3 cellular contexts compared by ENCODE assay signal in the genomic region with DNA sequence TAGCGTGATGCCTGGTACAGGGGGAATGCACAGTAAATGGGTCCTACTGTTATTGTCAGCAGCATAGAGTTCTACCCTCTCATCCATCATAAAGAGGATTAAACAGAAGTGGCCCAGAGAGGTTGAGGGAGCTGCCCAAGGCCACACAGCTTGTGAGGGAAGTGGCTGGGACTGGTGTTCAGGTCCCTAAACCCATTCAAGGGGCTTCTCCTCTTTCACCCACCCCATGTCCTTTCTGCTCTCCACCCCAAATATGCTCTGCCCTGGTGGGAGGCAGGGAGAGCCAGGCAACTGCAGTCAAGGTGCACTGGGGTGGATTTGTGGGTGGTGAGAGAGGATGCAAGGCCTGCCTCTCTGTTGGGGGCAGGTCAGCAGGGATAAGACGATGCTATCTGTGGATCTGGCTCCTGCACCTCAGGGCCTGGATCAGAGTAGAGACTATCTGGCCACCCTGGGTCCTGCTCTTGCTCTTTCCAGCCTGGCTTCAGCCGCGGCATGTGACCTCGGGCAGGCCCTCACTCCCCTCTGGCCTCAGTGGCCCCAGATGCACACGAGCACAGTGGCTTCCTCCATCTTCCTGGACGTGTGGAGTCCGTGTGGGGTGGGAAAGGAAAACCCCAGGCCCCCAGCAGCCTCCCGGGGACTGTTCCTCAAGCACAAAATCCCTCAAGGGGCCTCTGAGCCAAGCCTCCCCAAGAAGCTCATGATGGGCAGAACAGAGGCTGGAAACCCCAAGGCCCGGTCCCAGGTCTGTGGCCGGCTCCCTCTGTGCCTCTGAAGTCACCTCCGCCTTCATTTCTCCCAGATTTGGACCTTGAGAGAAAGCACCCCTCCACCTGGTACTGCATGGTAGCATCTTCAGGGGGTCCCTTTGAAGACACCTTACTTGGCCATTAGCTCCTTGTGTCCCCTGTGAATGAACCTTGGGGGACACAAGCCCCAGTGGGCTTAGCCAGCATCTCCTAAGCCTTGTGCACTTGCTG.
TF ChIP-seq lines count a peak whose summit lies in the region.

No MANE protein-coding gene starts in this region.

TF ChIP-seq in HEK293, 187 proteins besides CTCF, POLR2A, EP300 and RAD21 (continues in another document):
- TF ChIP-seq ZNF292 (tag by site-specific recombination; IDR thresholded peaks at IDR 0.05; ENCODE audit: borderline replicate concordance, low read depth) (no peak), ZNF785 (tag by site-specific recombination; IDR thresholded peaks at IDR 0.05) (no peak), ZNF341 (tag by site-specific recombination; IDR thresholded peaks at IDR 0.05; ENCODE audit: low read depth) (no peak), GLIS1 (tag by site-specific recombination; IDR thresholded peaks at IDR 0.05) (peak; percentile 36), HOXA7 (CRISPR knock-in tag; IDR thresholded peaks at IDR 0.05; ENCODE audit: borderline replicate concordance) (no peak)
- TF ChIP-seq, protein P1, sequence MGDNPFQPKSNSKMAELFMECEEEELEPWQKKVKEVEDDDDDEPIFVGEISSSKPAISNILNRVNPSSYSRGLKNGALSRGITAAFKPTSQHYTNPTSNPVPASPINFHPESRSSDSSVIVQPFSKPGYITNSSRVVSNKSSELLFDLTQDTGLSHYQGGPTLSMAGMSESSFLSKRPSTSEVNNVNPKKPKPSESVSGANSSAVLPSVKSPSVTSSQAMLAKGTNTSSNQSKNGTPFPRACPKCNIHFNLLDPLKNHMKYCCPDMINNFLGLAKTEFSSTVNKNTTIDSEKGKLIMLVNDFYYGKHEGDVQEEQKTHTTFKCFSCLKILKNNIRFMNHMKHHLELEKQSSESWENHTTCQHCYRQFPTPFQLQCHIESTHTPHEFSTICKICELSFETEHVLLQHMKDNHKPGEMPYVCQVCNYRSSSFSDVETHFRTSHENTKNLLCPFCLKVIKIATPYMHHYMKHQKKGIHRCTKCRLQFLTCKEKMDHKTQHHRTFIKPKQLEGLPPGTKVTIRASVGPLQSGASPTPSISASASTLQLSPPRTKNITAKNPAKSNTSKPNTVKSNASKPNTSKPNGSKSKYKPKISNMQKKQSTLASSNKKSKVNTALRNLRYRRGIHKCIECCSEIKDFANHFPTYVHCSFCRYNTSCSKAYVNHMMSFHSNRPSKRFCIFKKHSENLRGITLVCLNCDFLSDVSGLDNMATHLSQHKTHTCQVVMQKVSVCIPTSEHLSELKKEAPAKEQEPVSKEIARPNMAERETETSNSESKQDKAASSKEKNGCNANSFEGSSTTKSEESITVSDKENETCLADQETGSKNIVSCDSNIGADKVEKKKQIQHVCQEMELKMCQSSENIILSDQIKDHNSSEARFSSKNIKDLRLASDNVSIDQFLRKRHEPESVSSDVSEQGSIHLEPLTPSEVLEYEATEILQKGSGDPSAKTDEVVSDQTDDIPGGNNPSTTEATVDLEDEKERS (tag by site-specific recombination; IDR thresholded peaks at IDR 0.05), result no peak
- TF ChIP-seq, protein P2, sequence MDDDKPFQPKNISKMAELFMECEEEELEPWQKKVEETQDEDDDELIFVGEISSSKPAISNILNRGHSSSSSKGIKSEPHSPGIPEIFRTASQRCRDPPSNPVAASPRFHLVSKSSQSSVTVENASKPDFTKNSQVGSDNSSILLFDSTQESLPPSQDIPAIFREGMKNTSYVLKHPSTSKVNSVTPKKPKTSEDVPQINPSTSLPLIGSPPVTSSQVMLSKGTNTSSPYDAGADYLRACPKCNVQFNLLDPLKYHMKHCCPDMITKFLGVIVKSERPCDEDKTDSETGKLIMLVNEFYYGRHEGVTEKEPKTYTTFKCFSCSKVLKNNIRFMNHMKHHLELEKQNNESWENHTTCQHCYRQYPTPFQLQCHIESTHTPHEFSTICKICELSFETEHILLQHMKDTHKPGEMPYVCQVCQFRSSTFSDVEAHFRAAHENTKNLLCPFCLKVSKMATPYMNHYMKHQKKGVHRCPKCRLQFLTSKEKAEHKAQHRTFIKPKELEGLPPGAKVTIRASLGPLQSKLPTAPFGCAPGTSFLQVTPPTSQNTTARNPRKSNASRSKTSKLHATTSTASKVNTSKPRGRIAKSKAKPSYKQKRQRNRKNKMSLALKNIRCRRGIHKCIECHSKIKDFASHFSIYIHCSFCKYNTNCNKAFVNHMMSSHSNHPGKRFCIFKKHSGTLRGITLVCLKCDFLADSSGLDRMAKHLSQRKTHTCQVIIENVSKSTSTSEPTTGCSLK (tag by site-specific recombination; IDR thresholded peaks at IDR 0.05), result no peak
- TF ChIP-seq, protein P3, sequence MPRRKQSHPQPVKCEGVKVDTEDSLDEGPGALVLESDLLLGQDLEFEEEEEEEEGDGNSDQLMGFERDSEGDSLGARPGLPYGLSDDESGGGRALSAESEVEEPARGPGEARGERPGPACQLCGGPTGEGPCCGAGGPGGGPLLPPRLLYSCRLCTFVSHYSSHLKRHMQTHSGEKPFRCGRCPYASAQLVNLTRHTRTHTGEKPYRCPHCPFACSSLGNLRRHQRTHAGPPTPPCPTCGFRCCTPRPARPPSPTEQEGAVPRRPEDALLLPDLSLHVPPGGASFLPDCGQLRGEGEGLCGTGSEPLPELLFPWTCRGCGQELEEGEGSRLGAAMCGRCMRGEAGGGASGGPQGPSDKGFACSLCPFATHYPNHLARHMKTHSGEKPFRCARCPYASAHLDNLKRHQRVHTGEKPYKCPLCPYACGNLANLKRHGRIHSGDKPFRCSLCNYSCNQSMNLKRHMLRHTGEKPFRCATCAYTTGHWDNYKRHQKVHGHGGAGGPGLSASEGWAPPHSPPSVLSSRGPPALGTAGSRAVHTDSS (tag by site-specific recombination; IDR thresholded peaks at IDR 0.05), result no peak

TF ChIP-seq in HepG2, 621 proteins besides CTCF, POLR2A, EP300 and RAD21 (continues in another document):
- TF ChIP-seq, protein P4, sequence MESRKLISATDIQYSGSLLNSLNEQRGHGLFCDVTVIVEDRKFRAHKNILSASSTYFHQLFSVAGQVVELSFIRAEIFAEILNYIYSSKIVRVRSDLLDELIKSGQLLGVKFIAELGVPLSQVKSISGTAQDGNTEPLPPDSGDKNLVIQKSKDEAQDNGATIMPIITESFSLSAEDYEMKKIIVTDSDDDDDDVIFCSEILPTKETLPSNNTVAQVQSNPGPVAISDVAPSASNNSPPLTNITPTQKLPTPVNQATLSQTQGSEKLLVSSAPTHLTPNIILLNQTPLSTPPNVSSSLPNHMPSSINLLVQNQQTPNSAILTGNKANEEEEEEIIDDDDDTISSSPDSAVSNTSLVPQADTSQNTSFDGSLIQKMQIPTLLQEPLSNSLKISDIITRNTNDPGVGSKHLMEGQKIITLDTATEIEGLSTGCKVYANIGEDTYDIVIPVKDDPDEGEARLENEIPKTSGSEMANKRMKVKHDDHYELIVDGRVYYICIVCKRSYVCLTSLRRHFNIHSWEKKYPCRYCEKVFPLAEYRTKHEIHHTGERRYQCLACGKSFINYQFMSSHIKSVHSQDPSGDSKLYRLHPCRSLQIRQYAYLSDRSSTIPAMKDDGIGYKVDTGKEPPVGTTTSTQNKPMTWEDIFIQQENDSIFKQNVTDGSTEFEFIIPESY (CRISPR knock-in tag; IDR thresholded peaks at IDR 0.05), result no peak
- 0 out of 2 replicates have a peak, but pooled peaks have one; percentile 27 for TF ChIP-seq DR1 (CRISPR knock-in tag; IDR thresholded peaks at IDR 0.05)
- TF ChIP-seq ZNF768 (CRISPR knock-in tag; IDR thresholded peaks at IDR 0.05), result peak; percentile 95
- TF ChIP-seq SRSF1 (optimal IDR thresholded peaks at IDR 0.05; ENCODE audit: low read depth, low read length), result peak; percentile 33
- TF ChIP-seq ZNF232 (CRISPR knock-in tag; IDR thresholded peaks at IDR 0.05; ENCODE audit: borderline replicate concordance), result 0 out of 2 replicates have a peak, but pooled peaks have one; percentile 58
- TF ChIP-seq HNRNPLL (IDR thresholded peaks at IDR 0.05; ENCODE audit: low read depth, low read length, poor library complexity, severe bottlenecking), result peak; percentile 42
- TF ChIP-seq HOXA5 (CRISPR knock-in tag; IDR thresholded peaks at IDR 0.05), result 0 out of 2 replicates have a peak, but pooled peaks have one; percentile 47
- TF ChIP-seq RBM22 (optimal IDR thresholded peaks at IDR 0.05; ENCODE audit: low read length), result peak; percentile 36
- 0 out of 2 replicates have a peak, but pooled peaks have one; percentile 43 for TF ChIP-seq PAF1 (CRISPR knock-in tag; IDR thresholded peaks at IDR 0.05)
- TF ChIP-seq, protein P5, sequence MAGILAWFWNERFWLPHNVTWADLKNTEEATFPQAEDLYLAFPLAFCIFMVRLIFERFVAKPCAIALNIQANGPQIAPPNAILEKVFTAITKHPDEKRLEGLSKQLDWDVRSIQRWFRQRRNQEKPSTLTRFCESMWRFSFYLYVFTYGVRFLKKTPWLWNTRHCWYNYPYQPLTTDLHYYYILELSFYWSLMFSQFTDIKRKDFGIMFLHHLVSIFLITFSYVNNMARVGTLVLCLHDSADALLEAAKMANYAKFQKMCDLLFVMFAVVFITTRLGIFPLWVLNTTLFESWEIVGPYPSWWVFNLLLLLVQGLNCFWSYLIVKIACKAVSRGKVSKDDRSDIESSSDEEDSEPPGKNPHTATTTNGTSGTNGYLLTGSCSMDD (CRISPR knock-in tag; IDR thresholded peaks at IDR 0.05), result 0 out of 2 replicates have a peak, but pooled peaks have one; percentile 56
- TF ChIP-seq ZMYM3 (CRISPR knock-in tag; IDR thresholded peaks at IDR 0.05), result 0 out of 2 replicates have a peak, but pooled peaks have one; percentile 44
- peak; percentile 97 for TF ChIP-seq AGO2 (optimal IDR thresholded peaks at IDR 0.05; ENCODE audit: low read depth, low read length)
- TF ChIP-seq, protein P6, sequence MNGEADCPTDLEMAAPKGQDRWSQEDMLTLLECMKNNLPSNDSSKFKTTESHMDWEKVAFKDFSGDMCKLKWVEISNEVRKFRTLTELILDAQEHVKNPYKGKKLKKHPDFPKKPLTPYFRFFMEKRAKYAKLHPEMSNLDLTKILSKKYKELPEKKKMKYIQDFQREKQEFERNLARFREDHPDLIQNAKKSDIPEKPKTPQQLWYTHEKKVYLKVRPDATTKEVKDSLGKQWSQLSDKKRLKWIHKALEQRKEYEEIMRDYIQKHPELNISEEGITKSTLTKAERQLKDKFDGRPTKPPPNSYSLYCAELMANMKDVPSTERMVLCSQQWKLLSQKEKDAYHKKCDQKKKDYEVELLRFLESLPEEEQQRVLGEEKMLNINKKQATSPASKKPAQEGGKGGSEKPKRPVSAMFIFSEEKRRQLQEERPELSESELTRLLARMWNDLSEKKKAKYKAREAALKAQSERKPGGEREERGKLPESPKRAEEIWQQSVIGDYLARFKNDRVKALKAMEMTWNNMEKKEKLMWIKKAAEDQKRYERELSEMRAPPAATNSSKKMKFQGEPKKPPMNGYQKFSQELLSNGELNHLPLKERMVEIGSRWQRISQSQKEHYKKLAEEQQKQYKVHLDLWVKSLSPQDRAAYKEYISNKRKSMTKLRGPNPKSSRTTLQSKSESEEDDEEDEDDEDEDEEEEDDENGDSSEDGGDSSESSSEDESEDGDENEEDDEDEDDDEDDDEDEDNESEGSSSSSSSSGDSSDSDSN (CRISPR knock-in tag; IDR thresholded peaks at IDR 0.05), result 0 out of 2 replicates have a peak, but pooled peaks have one; percentile 33

TF ChIP-seq in SK-N-SH treated with all-trans-retinoic acid at 6 μM for 48 hours, 23 proteins besides CTCF, POLR2A, EP300 and RAD21:
- no peak for TF ChIP-seq ZNF70 (CRISPR knock-in tag; IDR thresholded peaks at IDR 0.05)
- TF ChIP-seq RARB (CRISPR knock-in tag; IDR thresholded peaks at IDR 0.05), result no peak
- TF ChIP-seq, protein P7, sequence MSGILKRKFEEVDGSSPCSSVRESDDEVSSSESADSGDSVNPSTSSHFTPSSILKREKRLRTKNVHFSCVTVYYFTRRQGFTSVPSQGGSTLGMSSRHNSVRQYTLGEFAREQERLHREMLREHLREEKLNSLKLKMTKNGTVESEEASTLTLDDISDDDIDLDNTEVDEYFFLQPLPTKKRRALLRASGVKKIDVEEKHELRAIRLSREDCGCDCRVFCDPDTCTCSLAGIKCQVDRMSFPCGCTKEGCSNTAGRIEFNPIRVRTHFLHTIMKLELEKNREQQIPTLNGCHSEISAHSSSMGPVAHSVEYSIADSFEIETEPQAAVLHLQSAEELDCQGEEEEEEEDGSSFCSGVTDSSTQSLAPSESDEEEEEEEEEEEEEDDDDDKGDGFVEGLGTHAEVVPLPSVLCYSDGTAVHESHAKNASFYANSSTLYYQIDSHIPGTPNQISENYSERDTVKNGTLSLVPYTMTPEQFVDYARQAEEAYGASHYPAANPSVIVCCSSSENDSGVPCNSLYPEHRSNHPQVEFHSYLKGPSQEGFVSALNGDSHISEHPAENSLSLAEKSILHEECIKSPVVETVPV (CRISPR knock-in tag; IDR thresholded peaks at IDR 0.05), result no peak
- no peak for TF ChIP-seq GLIS3 (CRISPR knock-in tag; IDR thresholded peaks at IDR 0.05)
- TF ChIP-seq ESRRG (CRISPR knock-in tag; IDR thresholded peaks at IDR 0.05), result no peak
